ENCODE assay signal across 1 cellular context in the genomic region with DNA sequence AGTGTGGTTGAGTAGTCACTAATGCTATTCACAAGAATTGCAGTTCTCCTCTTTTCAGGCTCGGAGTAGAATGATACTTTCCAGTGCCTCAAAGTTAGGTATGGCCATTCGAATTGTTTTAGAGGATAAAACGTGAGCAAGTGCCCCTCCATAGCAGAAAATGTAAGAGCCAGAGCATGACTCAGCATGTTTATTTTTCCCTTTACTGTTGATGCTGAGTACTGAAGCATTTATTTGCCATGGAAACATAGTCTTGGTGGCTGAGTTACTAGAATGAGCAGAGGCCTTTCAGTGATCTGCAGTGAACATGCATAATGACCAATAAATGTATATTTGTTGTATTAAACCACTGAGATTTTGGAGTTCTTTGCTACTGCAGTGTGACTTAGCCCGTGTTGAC.
TF ChIP-seq lines count a peak whose summit lies in the region.

No MANE protein-coding gene starts in this region.

TF ChIP-seq in SK-N-SH, 30 proteins besides CTCF, POLR2A, EP300 and RAD21 (continued from another document):
- TF ChIP-seq TAF1 (IDR thresholded peaks at IDR 0.05; ENCODE audit: borderline replicate concordance, low read depth, low read length) (no peak), FOSL2 (IDR thresholded peaks at IDR 0.05; ENCODE audit: borderline replicate concordance, low read depth) (no peak)
